Comparison of ENCODE assay signal across 21 cellular contexts in genomic region chrX:115356369-115356768, GRCh38.
"Had no signal": no experiment of that assay in that cellular context is flagged by ENCODE, and none has a peak within 500 bp of the region (broad histone marks: within the 10 kb centered on the region; RNA-seq: fewer than 3 reads in every experiment).

No MANE protein-coding gene starts in this region.

- H3K36me3 ChIP-seq: breast epithelium, gastroesophageal sphincter, neutrophil, stomach had no signal

- H3K4me1 ChIP-seq: breast epithelium, stomach had no signal

- H3K27me3 ChIP-seq: gastroesophageal sphincter, neutrophil, stomach had no signal

- H3K9me3 ChIP-seq: breast epithelium, gastroesophageal sphincter, neutrophil, stomach had no signal

- ATAC-seq: activated CD8-positive, alpha-beta T cell treated with anti-CD3 and anti-CD28 coated beads, Interleukin-2, amount 10 ng/mL, durations not matched to agents 7 days and 5 days; activated naive CD4-positive, alpha-beta T cell treated with anti-CD3 and anti-CD28 coated beads, Interleukin-2, amount 50 U/mL, for 72 hours; gastroesophageal sphincter; left colon; natural killer cell treated with Interleukin-12 subunit alpha and Interleukin-12 subunit beta and Interleukin-15 and Interleukin-18, amount 100 ng/mL, for 72 hours; sciatic nerve; stimulated activated memory B cell treated with anti-CD40 and anti-IgM and Interleukin-4, amounts not matched to agents 10 μg/mL and 1 μg/mL and 100 μg/mL, for 72 hours had no signal

- H3K27ac ChIP-seq: epithelial cell of prostate, neutrophil, stomach had no signal

- FAIRE-seq: small intestine had no signal

- H3K4me3 ChIP-seq: breast epithelium, gastroesophageal sphincter, stomach had no signal

- DNase-seq: activated CD4-positive, alpha-beta T cell treated with anti-CD3 and anti-CD28 coated beads for 1 hour; activated CD4-positive, alpha-beta T cell treated with anti-CD3 and anti-CD28 coated beads, Interleukin-2, amount 50 U/mL, for 1 hour; activated CD8-positive, alpha-beta T cell treated with anti-CD3 and anti-CD28 coated beads, Interleukin-2, amount 10 ng/mL, durations not matched to agents 7 days and 5 days; activated gamma-delta T cell treated with Interleukin-2 at 50 U/mL for 16 hours; cerebellar nuclear complex; head of caudate nucleus; islet precursor cell; left colon; mammary epithelial cell; small intestine; stimulated activated CD4-positive, alpha-beta T cell treated with anti-CD3 and anti-CD28 coated beads, Interleukin-15, amount 100 ng/mL, for 24 hours; stomach; T-helper 9 cell had no signal
